ENCODE assay signal across 8 cellular contexts in the genomic region with DNA sequence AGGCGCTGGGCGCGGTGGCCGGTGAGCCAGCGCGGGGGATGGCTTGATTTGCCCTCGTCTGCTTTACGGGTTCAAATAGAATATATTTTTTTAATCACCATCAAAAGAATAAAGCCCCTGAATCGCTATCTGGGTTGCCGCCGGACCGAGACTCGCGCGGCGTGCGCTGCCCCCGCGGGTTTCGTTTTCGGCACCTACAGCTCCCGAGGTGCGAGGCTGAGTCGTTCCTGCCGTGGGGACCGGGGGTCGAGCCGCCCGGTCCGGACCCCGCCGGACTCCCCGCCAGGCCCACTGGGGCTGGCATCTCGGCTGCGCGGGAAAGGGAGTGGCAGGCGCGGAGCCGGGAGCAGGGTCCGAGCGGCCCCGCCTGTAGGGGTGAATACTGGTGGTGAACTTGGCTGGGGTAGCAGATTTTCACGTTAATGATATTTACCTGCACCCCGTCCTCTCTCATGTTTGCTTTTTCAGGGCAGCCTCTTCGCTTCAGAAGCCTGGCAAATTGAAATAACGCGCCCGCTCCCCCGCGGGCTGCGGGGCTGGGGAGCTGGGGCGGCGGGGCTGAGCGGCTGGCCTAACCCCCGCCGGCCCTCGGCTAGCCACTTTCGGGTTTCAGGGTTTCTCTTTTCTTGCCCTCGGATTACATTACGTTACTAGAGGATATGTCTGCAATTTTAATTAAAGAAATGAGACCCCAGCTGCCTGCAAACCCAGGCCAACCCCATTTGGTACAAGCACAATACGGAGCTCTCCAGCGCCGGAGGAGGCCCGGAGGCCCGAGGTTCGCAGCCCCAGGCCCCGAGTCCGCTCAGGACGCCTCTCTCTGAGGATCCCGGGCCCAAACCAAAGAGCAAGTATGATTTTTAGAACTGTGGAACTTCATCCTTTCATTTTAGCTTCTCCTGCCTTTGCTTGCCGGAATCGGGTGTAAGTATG. TPM values are rescaled to one million over a fixed set of nuclear protein-coding genes. Genes with fewer than 3 reads are reported as not detected.
DNase-seq lines count a peak whose midpoint lies in the region; ATAC-seq and TF ChIP-seq lines count a peak whose summit lies in the region.

No MANE protein-coding gene starts in this region.

- DNase-seq in activated naive CD8-positive, alpha-beta T cell treated with anti-CD3 and anti-CD28 coated beads for 36 hours: no peak
- DNase-seq in lower lobe of right lung: no peak
- no peak for DNase-seq in transverse colon
- no peak for DNase-seq in stimulated activated CD4-positive, alpha-beta T cell treated with anti-CD3 and anti-CD28 coated beads, Interleukin-4, amount 100 ng/mL, for 4 hours
- DNase-seq in 8988T: no peak
- no peak for DNase-seq in NCI-H2029 (lab: John Stamatoyannopoulos, UW)

- no peaks in the 10 kb centered on the region for H3K36me3 ChIP-seq in lower lobe of right lung
- H3K36me3 ChIP-seq in transverse colon: no peaks in the 10 kb centered on the region

- ATAC-seq in lower lobe of right lung: no peak

- H3K36me3 Mint-ChIP-seq in activated naive CD8-positive, alpha-beta T cell: no peaks in the 10 kb centered on the region
- H3K36me3 Mint-ChIP-seq in activated naive CD8-positive, alpha-beta T cell treated with anti-CD3 and anti-CD28 coated beads for 36 hours: peaks cover 2% of the 10 kb centered on the region
- no peaks in the 10 kb centered on the region for H3K36me3 Mint-ChIP-seq in brain

- no peak overlapping the region for H3K27ac Mint-ChIP-seq in activated naive CD8-positive, alpha-beta T cell
- no peak overlapping the region for H3K27ac Mint-ChIP-seq in activated naive CD8-positive, alpha-beta T cell treated with anti-CD3 and anti-CD28 coated beads for 36 hours
- H3K27ac Mint-ChIP-seq in brain: peak overlapping the region; percentile 33 to 86 (median 65)

- peak overlapping the region; percentile 56 for H3K4me3 Mint-ChIP-seq in activated naive CD8-positive, alpha-beta T cell
- no peak overlapping the region for H3K4me3 Mint-ChIP-seq in activated naive CD8-positive, alpha-beta T cell treated with anti-CD3 and anti-CD28 coated beads for 36 hours
- peak overlapping the region; percentile 80 to 98 (median 90) for H3K4me3 Mint-ChIP-seq in brain

- H3K9me3 ChIP-seq in lower lobe of right lung: no peaks in the 10 kb centered on the region
- no peaks in the 10 kb centered on the region for H3K9me3 ChIP-seq in transverse colon

- H3K27ac ChIP-seq in lower lobe of right lung (no peak overlapping the region), transverse colon (no peak overlapping the region)

- H3K27me3 Mint-ChIP-seq in activated naive CD8-positive, alpha-beta T cell: peaks cover 40% of the 10 kb centered on the region
- H3K27me3 Mint-ChIP-seq in activated naive CD8-positive, alpha-beta T cell treated with anti-CD3 and anti-CD28 coated beads for 36 hours: peaks cover 80% of the 10 kb centered on the region
- H3K27me3 Mint-ChIP-seq in brain: peaks cover 68% of the 10 kb centered on the region

- H3K4me3 ChIP-seq in lower lobe of right lung (peak overlapping the region; percentile 61), transverse colon (peak overlapping the region; percentile 20 to 45 (median 36))

- no peaks in the 10 kb centered on the region for H3K9me3 Mint-ChIP-seq in activated naive CD8-positive, alpha-beta T cell (ENCODE audit: low read depth)
- H3K9me3 Mint-ChIP-seq in activated naive CD8-positive, alpha-beta T cell treated with anti-CD3 and anti-CD28 coated beads for 36 hours: no peaks in the 10 kb centered on the region
- peaks cover 0 to 10% (median 2%) of the 10 kb centered on the region in 5 experiments for H3K9me3 Mint-ChIP-seq in brain

- in situ Hi-C loops in transverse colon (cut with MboI; ENCODE audit: low pct_ligation_motif_present in 1 of 4, low pct_unique_long_range_greater_than_20kb in 1 of 4, low sequenced_read_pairs in 3 of 4): no loop called here

- TF ChIP-seq EP300 in transverse colon (IDR thresholded peaks at IDR 0.05; ENCODE audit: low read depth): no peak

- H3K4me1 ChIP-seq in lower lobe of right lung (peaks cover 24% of the 10 kb centered on the region), transverse colon (peaks cover 7 to 25% (median 23%) of the 10 kb centered on the region in 4 donors)

- H3K4me1 Mint-ChIP-seq in activated naive CD8-positive, alpha-beta T cell (ENCODE audit: low read depth): peaks cover 16% of the 10 kb centered on the region
- peaks cover 11% of the 10 kb centered on the region for H3K4me1 Mint-ChIP-seq in activated naive CD8-positive, alpha-beta T cell treated with anti-CD3 and anti-CD28 coated beads for 36 hours
- H3K4me1 Mint-ChIP-seq in brain: peaks cover 55% of the 10 kb centered on the region

- intact Hi-C loops in lower lobe of right lung (cut with DNase I): no loop called here
- intact Hi-C loops in transverse colon (cut with DNase I; ENCODE audit: low total_unique reads): no loop called here

- peaks cover 90% of the 10 kb centered on the region for H3K27me3 ChIP-seq in lower lobe of right lung (ENCODE audit: low read depth)
- H3K27me3 ChIP-seq in transverse colon: peaks cover 89% of the 10 kb centered on the region

- TF ChIP-seq CTCF in brain (conservative IDR thresholded peaks at IDR 0.05) (no peak), lower lobe of right lung (IDR thresholded peaks at IDR 0.05) (no peak), transverse colon (IDR thresholded peaks at IDR 0.05) (no peak)

- no peak for TF ChIP-seq POLR2A in transverse colon (IDR thresholded peaks at IDR 0.05)

- WGBS in transverse colon (ENCODE audit: low coverage in 1 of 2), 2 donors: 17% methylated on average over 57 of the region's 72 CpGs; no CpG with 5 or more reads in 1 of the 2 donors

RNA-seq across cellular contexts. Expression of gene CELF4, which starts 1.7 kb away (rescaled TPM):
- not detected for total RNA-seq in activated naive CD8-positive, alpha-beta T cell treated with anti-CD3 and anti-CD28 coated beads for 36 hours
- polyA plus RNA-seq in brain (ENCODE audit: insufficient read depth, low read depth, low replicate concordance): 74.4 TPM
- total RNA-seq in lower lobe of right lung: 0.38 TPM
- total RNA-seq in transverse colon: under 1 TPM in 2 of 4 donors, not detected in 2; 0.14 to 0.75 TPM

Comparison
In these comparisons a context has a peak if more than half of its experiments do, and no peak if none do; other contexts are left out.
1. H3K27ac Mint-ChIP-seq: peak in brain (5 of 5); none in activated naive CD8-positive, alpha-beta T cell (single experiment) and activated naive CD8-positive, alpha-beta T cell treated with anti-CD3 and anti-CD28 coated beads for 36 hours (single experiment).